11 cellular contexts compared by ENCODE assay signal in the genomic region with DNA sequence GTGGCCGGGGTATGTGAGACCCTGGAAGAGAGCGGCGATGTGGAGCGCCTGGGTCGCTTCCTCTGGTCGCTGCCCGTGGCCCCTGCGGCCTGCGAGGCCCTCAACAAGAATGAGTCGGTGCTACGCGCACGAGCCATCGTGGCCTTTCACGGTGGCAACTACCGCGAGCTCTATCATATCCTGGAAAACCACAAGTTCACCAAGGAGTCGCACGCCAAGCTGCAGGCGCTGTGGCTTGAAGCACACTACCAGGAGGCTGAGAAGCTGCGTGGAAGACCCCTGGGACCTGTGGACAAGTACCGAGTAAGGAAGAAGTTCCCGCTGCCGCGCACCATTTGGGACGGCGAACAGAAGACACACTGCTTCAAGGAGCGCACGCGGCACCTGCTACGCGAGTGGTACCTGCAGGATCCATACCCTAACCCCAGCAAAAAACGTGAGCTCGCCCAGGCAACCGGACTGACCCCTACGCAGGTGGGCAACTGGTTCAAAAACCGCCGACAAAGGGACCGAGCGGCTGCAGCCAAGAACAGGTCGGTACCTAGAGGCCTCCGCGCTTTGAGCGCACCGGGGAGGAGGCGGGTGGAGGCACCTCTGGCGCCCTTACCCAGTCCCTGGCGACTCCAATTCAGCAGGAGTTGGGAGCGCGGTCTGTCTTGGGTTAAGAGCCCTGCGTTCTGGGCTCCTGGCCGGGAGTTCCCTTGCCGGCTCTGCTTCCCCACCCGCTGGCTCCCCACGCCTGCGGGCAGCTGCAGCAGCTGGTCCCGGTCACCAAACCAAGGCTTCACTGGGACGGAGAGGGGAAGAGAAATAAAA. TPM values are rescaled to one million over a fixed set of nuclear protein-coding genes. Genes with fewer than 3 reads are reported as not detected.
DNase-seq lines count a peak whose midpoint lies in the region; ATAC-seq, FAIRE-seq and TF ChIP-seq lines count a peak whose summit lies in the region.
"Had no signal": no experiment of that assay in that cellular context is flagged by ENCODE, and none has a peak within 500 bp of the region (broad histone marks: within the 10 kb centered on the region; RNA-seq: fewer than 3 reads in every experiment).

No MANE protein-coding gene starts in this region.

- H3K9me3 ChIP-seq in mammary epithelial cell (replicated peaks; ENCODE audit: insufficient read depth, low read length) = no peaks in the 10 kb centered on the region
- no peaks in the 10 kb centered on the region for H3K9me3 ChIP-seq in breast epithelium
- no peaks in the 10 kb centered on the region for H3K9me3 ChIP-seq in thoracic aorta

- dilution Hi-C loops in mammary epithelial cell (cut with HindIII; ENCODE audit: low sequenced_read_pairs) = no loop called here

- H3K27ac Mint-ChIP-seq in activated CD4-positive, alpha-beta memory T cell treated with anti-CD3 and anti-CD28 coated beads for 36 hours = no peak overlapping the region

- POLR2A ChIA-PET in activated CD4-positive, alpha-beta memory T cell treated with anti-CD3 and anti-CD28 coated beads for 36 hours (lab: Charles Lee) = no interaction called here
- POLR2A ChIA-PET in HEK293T (lab: Yijun Ruan, JAX) = no interaction called here

- DNase-seq in mammary epithelial cell = peak; percentile 24
- DNase-seq in breast epithelium (ENCODE audit: low spot score in 2 of 2) = no peak
- DNase-seq in activated CD4-positive, alpha-beta memory T cell treated with anti-CD3 and anti-CD28 coated beads for 36 hours = peak; percentile 9
- peak; percentile 44 for DNase-seq in iPS-NIHi7 (ENCODE audit: extremely low spot score)
- DNase-seq in thoracic aorta (ENCODE audit: low spot score) = no peak
- no peak for DNase-seq in effector CD8-positive, alpha-beta T cell (lab: John Stamatoyannopoulos, UW)
- DNase-seq in GM12892 (ENCODE audit: insufficient read length) = no peak
- no peak for DNase-seq in HEK293T (ENCODE audit: extremely low spot score)

- H3K27me3 ChIP-seq in mammary epithelial cell (ENCODE audit: insufficient read depth, low read length) (peaks cover 88% of the 10 kb centered on the region), breast epithelium (peaks cover 7 to 99% of the 10 kb centered on the region in 2 donors), thoracic aorta (replicated peaks; ENCODE audit: insufficient read depth) (peaks cover 33% of the 10 kb centered on the region)
- H3K27me3 ChIP-seq: BLaER1 had no signal

- H3K79me2 ChIP-seq in mammary epithelial cell (ENCODE audit: insufficient read depth, low read length) = no peaks in the 10 kb centered on the region

- peaks cover 27% of the 10 kb centered on the region for H3K4me1 Mint-ChIP-seq in activated CD4-positive, alpha-beta memory T cell treated with anti-CD3 and anti-CD28 coated beads for 36 hours (ENCODE audit: low read depth)

- no peaks in the 10 kb centered on the region for H3K36me3 ChIP-seq in mammary epithelial cell (ENCODE audit: insufficient read depth, low read length)
- no peaks in the 10 kb centered on the region for H3K36me3 ChIP-seq in breast epithelium
- H3K36me3 ChIP-seq in thoracic aorta = no peaks in the 10 kb centered on the region
- H3K36me3 ChIP-seq: BLaER1 had no signal

- H3K27me3 Mint-ChIP-seq in activated CD4-positive, alpha-beta memory T cell treated with anti-CD3 and anti-CD28 coated beads for 36 hours = peaks cover 73% of the 10 kb centered on the region

- H2AFZ ChIP-seq in mammary epithelial cell (ENCODE audit: low read depth, low read length) = no peak overlapping the region

- WGBS in mammary epithelial cell (ENCODE audit: low coverage, missing lambda C conversion rate) = 9% methylated on average over 35 of the region's 58 CpGs

- FAIRE-seq in GM12892 (lab: Jason Lieb, UNC) = no peak
- FAIRE-seq: frontal cortex had no signal

- no peak for TF ChIP-seq POLR2A in breast epithelium (IDR thresholded peaks at IDR 0.05)
- no peak for TF ChIP-seq POLR2A in GM12892 (IDR thresholded peaks at IDR 0.05; ENCODE audit: low read depth, low read length)

- TF ChIP-seq CTCF in mammary epithelial cell (conservative IDR thresholded peaks at IDR 0.05 in 1 of 2, IDR thresholded peaks at IDR 0.05 in 1 of 2; ENCODE audit: extremely low read depth in 1 of 2, insufficient read depth in 1 of 2, low read depth in 1 of 2, low read length in 2 of 2) (no peak), breast epithelium (IDR thresholded peaks at IDR 0.05) (no peak), thoracic aorta (IDR thresholded peaks at IDR 0.05) (no peak)

- no peaks in the 10 kb centered on the region for H3K36me3 Mint-ChIP-seq in activated CD4-positive, alpha-beta memory T cell treated with anti-CD3 and anti-CD28 coated beads for 36 hours

- H3K9me3 Mint-ChIP-seq in activated CD4-positive, alpha-beta memory T cell treated with anti-CD3 and anti-CD28 coated beads for 36 hours = no peaks in the 10 kb centered on the region

- ATAC-seq in thoracic aorta (ENCODE audit: insufficient number of reproducible peaks, low FRiP score, low read depth) = no peak

- no peak overlapping the region for H3K27ac ChIP-seq in mammary epithelial cell (ENCODE audit: insufficient read depth, low read depth, low read length)
- no peak overlapping the region for H3K27ac ChIP-seq in breast epithelium
- H3K27ac ChIP-seq in thoracic aorta = no peak overlapping the region
- H3K27ac ChIP-seq: BLaER1 had no signal

- H3K9ac ChIP-seq in mammary epithelial cell (ENCODE audit: insufficient read depth, low read length) = no peak overlapping the region
- H3K9ac ChIP-seq: BLaER1 had no signal

- peaks cover 3% of the 10 kb centered on the region for H4K20me1 ChIP-seq in mammary epithelial cell (ENCODE audit: insufficient read depth, low read length)
- H4K20me1 ChIP-seq: BLaER1 had no signal

- H3K4me3 ChIP-seq in mammary epithelial cell (replicated peaks in 1 of 3; ENCODE audit: insufficient read depth in 1 of 3, low read depth in 2 of 3, low read length in 3 of 3) (no peak overlapping the region), breast epithelium (peak overlapping the region in 1 of 3 donors; percentile 44), thoracic aorta (peak overlapping the region; percentile 7)
- H3K4me3 ChIP-seq: BLaER1 had no signal

- no peak overlapping the region for H3K4me2 ChIP-seq in mammary epithelial cell (ENCODE audit: insufficient read depth, low read depth, low read length)
- H3K4me2 ChIP-seq: BLaER1 had no signal

- intact Hi-C loops in mammary epithelial cell (cut with micrococcal nuclease) = no loop called here
- intact Hi-C loops in breast epithelium (cut with DNase I; ENCODE audit: low total_unique reads) = loop anchor here (5.0 kb wide), 2 partner anchors 192 to 302 kb away; no protein-coding TSS in a partner anchor
- intact Hi-C loops in activated CD4-positive, alpha-beta memory T cell treated with anti-CD3 and anti-CD28 coated beads for 36 hours (cut with micrococcal nuclease) = loop anchor here (2.0 kb wide), 1 partner anchor 141 kb away; no protein-coding TSS in a partner anchor

- H3K4me3 Mint-ChIP-seq in activated CD4-positive, alpha-beta memory T cell treated with anti-CD3 and anti-CD28 coated beads for 36 hours = no peak overlapping the region

- H3K4me1 ChIP-seq in mammary epithelial cell (ENCODE audit: insufficient read depth, low read length) (no peaks in the 10 kb centered on the region), breast epithelium (peaks cover 3 to 6% of the 10 kb centered on the region in 2 donors), thoracic aorta (ENCODE audit: control insufficient read depth in 1 of 2, low read depth in 2 of 2) (peaks cover 3 to 38% of the 10 kb centered on the region in 2 donors)

- CTCF ChIA-PET in mammary epithelial cell (lab: Charles Lee; ENCODE audit: low non-redundant PET) (no interaction called here), HEK293T (lab: Yijun Ruan, JAX) (interaction anchor here (1.6 kb wide), 1 partner anchor 178 kb away, joined by 3 read pairs; no protein-coding TSS in a partner anchor)
- CTCF ChIA-PET in activated CD4-positive, alpha-beta memory T cell treated with anti-CD3 and anti-CD28 coated beads for 36 hours (lab: Charles Lee) = interaction anchor here (1.1 kb wide), 1 partner anchor 147 kb away, joined by 3 read pairs; no protein-coding TSS in a partner anchor

- BruUV-seq in mammary epithelial cell (replicated peaks; lab: Mats Ljungman, UMichigan) = no TSS peak

- in situ Hi-C loops in mammary epithelial cell (cut with MboI; ENCODE audit: low sequenced_read_pairs in 2 of 2) = no loop called here

TF ChIP-seq in HEK293T, 16 proteins besides CTCF, POLR2A, EP300 and RAD21:
- TF ChIP-seq TARDBP (IDR thresholded peaks at IDR 0.05) (no peak), ZNF384 (IDR thresholded peaks at IDR 0.05) (no peak), HDGF (IDR thresholded peaks at IDR 0.05; ENCODE audit: borderline replicate concordance) (no peak), FOXA1 (IDR thresholded peaks at IDR 0.05) (no peak), ELF4 (IDR thresholded peaks at IDR 0.05) (no peak), CTBP1 (IDR thresholded peaks at IDR 0.05; ENCODE audit: borderline replicate concordance) (no peak)
TF ChIP-seq in HEK293T: peak in this region for 0.

RNA-seq across cellular contexts. Expression of a gene that starts 0.7 kb away (rescaled TPM):
- not detected for total RNA-seq in mammary epithelial cell
- not detected for polyA plus RNA-seq in mammary epithelial cell
- polyA minus RNA-seq in mammary epithelial cell = not detected
- total RNA-seq in breast epithelium = not detected
- not detected for total RNA-seq in activated CD4-positive, alpha-beta memory T cell treated with anti-CD3 and anti-CD28 coated beads for 36 hours
- total RNA-seq in thoracic aorta = not detected
- not detected for polyA plus RNA-seq in GM12892 (2012; ENCODE audit: missing spikeins)
- total RNA-seq: frontal cortex, SK-MEL-5 had no signal

RNA-seq across cellular contexts. Expression of a gene that starts 23.8 kb away (rescaled TPM):
- not detected for total RNA-seq in mammary epithelial cell
- not detected for polyA plus RNA-seq in mammary epithelial cell
- polyA minus RNA-seq in mammary epithelial cell = not detected
- 1 to 10 TPM in 1 of 3 donors, under 1 TPM in 1, not detected in 1; 0.33 to 2.1 TPM for total RNA-seq in breast epithelium
- not detected for total RNA-seq in activated CD4-positive, alpha-beta memory T cell treated with anti-CD3 and anti-CD28 coated beads for 36 hours
- not detected for total RNA-seq in thoracic aorta
- polyA plus RNA-seq in GM12892 (2012; ENCODE audit: missing spikeins) = not detected
- total RNA-seq: frontal cortex, SK-MEL-5 had no signal

Comparison
In these comparisons a context has a peak if more than half of its experiments do, and no peak if none do; other contexts are left out.
1. DNase-seq: peak in mammary epithelial cell (single experiment), activated CD4-positive, alpha-beta memory T cell treated with anti-CD3 and anti-CD28 coated beads for 36 hours (single experiment) and iPS-NIHi7 (single experiment); none in breast epithelium (0 of 2), thoracic aorta (single experiment), effector CD8-positive, alpha-beta T cell (single experiment), GM12892 (single experiment) and HEK293T (single experiment).